ENCODE assay signal across 8 cellular contexts in the genomic region with DNA sequence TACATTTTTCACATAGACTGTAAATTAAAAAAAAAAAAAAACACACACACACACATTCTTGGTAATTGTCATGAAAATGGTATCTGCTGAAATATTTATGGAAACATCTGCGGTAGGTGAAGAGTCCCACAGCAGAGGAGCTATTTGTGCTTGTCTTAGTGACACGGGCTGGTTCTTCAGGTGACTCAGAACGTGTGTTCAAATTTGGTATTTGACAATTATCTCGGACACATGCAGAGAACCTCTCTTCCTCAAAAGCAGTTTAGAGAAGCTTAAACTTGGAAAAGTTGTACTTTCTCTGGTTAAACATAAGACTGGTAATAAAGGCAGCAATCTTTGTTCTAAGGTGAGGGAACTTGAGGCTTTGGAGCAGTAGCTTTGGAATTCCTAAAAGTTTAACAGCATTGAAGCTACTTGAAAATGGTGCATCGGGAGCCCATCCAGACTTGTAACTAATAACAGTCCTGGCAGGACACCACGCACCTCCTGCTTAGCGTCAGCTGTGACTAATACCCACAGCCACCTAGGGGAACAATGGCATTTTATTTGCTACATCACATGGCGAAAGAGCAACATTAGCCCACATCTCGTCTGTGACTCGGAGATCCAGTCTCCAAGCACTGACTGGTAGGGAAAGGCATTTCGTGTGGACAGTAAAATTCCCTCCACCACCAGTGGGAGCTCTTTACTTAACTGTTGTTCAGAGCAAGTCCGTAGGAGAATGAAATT.
DNase-seq lines count a peak whose midpoint lies in the region; ATAC-seq, FAIRE-seq and TF ChIP-seq lines count a peak whose summit lies in the region.

No MANE protein-coding gene starts in this region.

- POLR2A ChIA-PET in AG04450 (lab: Yijun Ruan, JAX): no interaction called here
- POLR2A ChIA-PET in H1 (lab: Charles Lee; ENCODE audit: partially characterized antibody): no interaction called here

- H3K23me2 ChIP-seq in H1 (ENCODE audit: low read depth, low read length): no peaks in the 10 kb centered on the region

- H2AFZ ChIP-seq in H1 (ENCODE audit: low read length): peak overlapping the region; percentile 96

- H4K8ac ChIP-seq in H1 (ENCODE audit: extremely low read depth, insufficient read depth, low read length): peak overlapping the region; percentile 28; the same call in 1 of the 2 replicates

- peak; percentile 92 for TF ChIP-seq CTCF in AG04450 (IDR thresholded peaks at IDR 0.05; ENCODE audit: low read depth, low read length)
- TF ChIP-seq CTCF in H1 (IDR thresholded peaks at IDR 0.05; ENCODE audit: control extremely low read depth in 1 of 3, insufficient read depth in 1 of 3, low read depth in 1 of 3, low read length in 3 of 3): peak; percentile 42 to 79 (median 70)
- TF ChIP-seq CTCF in lung (IDR thresholded peaks at IDR 0.05; ENCODE audit: control extremely low read depth, extremely low read depth): no peak

- no peak overlapping the region for H3K18ac ChIP-seq in H1 (ENCODE audit: extremely low read depth, low read length)

- peak; percentile 75 for ATAC-seq in lung (ENCODE audit: insufficient read depth, low FRiP score)
- peak; percentile 84 for ATAC-seq in aorta (ENCODE audit: low FRiP score)

- peak; percentile 93 for FAIRE-seq in H1 (lab: Jason Lieb, UNC)

- no peak overlapping the region for H2BK5ac ChIP-seq in H1 (ENCODE audit: low read depth, low read length)

- no peak overlapping the region for H3K4me2 ChIP-seq in H1 (ENCODE audit: insufficient read depth in 1 of 2, low read depth in 2 of 2, low read length in 2 of 2)

- no peaks in the 10 kb centered on the region for H3K36me3 ChIP-seq in H7 (replicated peaks; ENCODE audit: control insufficient read depth, insufficient read depth, low read length)
- H3K36me3 ChIP-seq in NT2/D1 (ENCODE audit: insufficient read depth, insufficient read length, low read length): no peaks in the 10 kb centered on the region
- no peaks in the 10 kb centered on the region for H3K36me3 ChIP-seq in H1 (ENCODE audit: control insufficient read depth in 2 of 4, insufficient read depth in 4 of 4, low read length in 3 of 4)
- no peaks in the 10 kb centered on the region for H3K36me3 ChIP-seq in lung (ENCODE audit: control insufficient read depth in 2 of 2, insufficient read depth in 2 of 2, low read length in 2 of 2)
- no peaks in the 10 kb centered on the region for H3K36me3 ChIP-seq in aorta (ENCODE audit: control insufficient read depth in 1 of 2, insufficient read depth in 2 of 2, low read length in 1 of 2)

- H3K4me1 ChIP-seq in NT2/D1 (ENCODE audit: insufficient read depth, insufficient read length) (no peaks in the 10 kb centered on the region), H1 (replicated peaks in 1 of 4; ENCODE audit: control insufficient read depth in 3 of 4, insufficient read depth in 4 of 4, low read length in 3 of 4) (peaks cover 0 to 5% (median 0%) of the 10 kb centered on the region in 4 experiments; a peak in 1 of 7 replicates), lung (ENCODE audit: control insufficient read depth in 2 of 2, insufficient read depth in 2 of 2, low read length in 2 of 2) (peaks cover 0 to 3% of the 10 kb centered on the region in 2 donors), aorta (ENCODE audit: control insufficient read depth in 1 of 2, insufficient read depth in 2 of 2, low read length in 2 of 2) (peaks cover 0 to 2% of the 10 kb centered on the region in 2 donors)

- no peaks in the 10 kb centered on the region for H3K79me1 ChIP-seq in H1 (ENCODE audit: low read depth, low read length)

- H2BK20ac ChIP-seq in H1 (ENCODE audit: low read length): no peak overlapping the region

- intact Hi-C loops in aorta (cut with DNase I): loop anchor here (5.0 to 10.0 kb wide), 2 partner anchors 1963 to 1966 kb away; partner anchors contain the start of gene EFNB2 (in 2 of the 2)

- H2BK120ac ChIP-seq in H1 (replicated peaks; ENCODE audit: low read depth, low read length): no peak overlapping the region

- 68% methylated on average over 12 of the region's 12 CpGs; no CpG with 5 or more reads in 1 of the 2 experiments for WGBS in H1 (ENCODE audit: extremely low coverage in 1 of 2, insufficient coverage in 1 of 2, insufficient read length in 1 of 2, insufficient replicate concordance in 2 of 2, low coverage in 1 of 2, low lambda C conversion rate in 2 of 2, missing lambda C conversion rate in 1 of 2), 2 experiments
- WGBS in lung, 2 donors: 38 to 45% methylated on average over 12 of the region's 12 CpGs
- WGBS in aorta, 2 donors: 18 to 20% methylated on average over 12 of the region's 12 CpGs

- CTCF ChIA-PET in AG04450 (lab: Charles Lee): interaction anchor here (0.5 to 3.9 kb wide), 37 partner anchors 9 to 1994 kb away, joined by 3 to 46 read pairs (median 4); partner anchors contain the start of gene EFNB2
- CTCF ChIA-PET in H1 (lab: Charles Lee; ENCODE audit: partially characterized antibody): interaction anchor here (0.6 to 3.9 kb wide), 26 partner anchors 12 to 1998 kb away, joined by 3 to 40 read pairs (median 4); no protein-coding TSS in a partner anchor

- no peak for TF ChIP-seq EP300 in H1 (IDR thresholded peaks at IDR 0.05; ENCODE audit: borderline replicate concordance in 1 of 2, low read depth in 2 of 2, low read length in 2 of 2)

- peak; percentile 88 to 93 for TF ChIP-seq RAD21 in H1 (IDR thresholded peaks at IDR 0.05 in 1 of 2, conservative IDR thresholded peaks at IDR 0.05 in 1 of 2; ENCODE audit: low read depth in 2 of 2, low read length in 2 of 2)

- no peak overlapping the region for H3K14ac ChIP-seq in H1 (ENCODE audit: insufficient read length)

- H4K5ac ChIP-seq in H1 (ENCODE audit: insufficient read length, low read depth, low read length): no peak overlapping the region

- no peak for TF ChIP-seq POLR2A in H1 (IDR thresholded peaks at IDR 0.05; ENCODE audit: control extremely low read depth in 1 of 2, low read depth in 2 of 2, low read length in 2 of 2)

- H2BK15ac ChIP-seq in H1 (ENCODE audit: low read length): no peak overlapping the region

- no peak overlapping the region for H3K23ac ChIP-seq in H1 (ENCODE audit: insufficient read length)

- H2AK5ac ChIP-seq in H1 (ENCODE audit: low read depth, low read length): no peak overlapping the region

- H3K9me3 ChIP-seq in AG04450 (ENCODE audit: control insufficient read depth, insufficient read depth, low read length) (no peaks in the 10 kb centered on the region), NT2/D1 (ENCODE audit: insufficient read depth, low read length) (no peaks in the 10 kb centered on the region), H1 (ENCODE audit: insufficient read depth in 2 of 2, low read depth in 1 of 2, low read length in 1 of 2) (no peaks in the 10 kb centered on the region), lung (ENCODE audit: control insufficient read depth in 2 of 2, insufficient read depth in 1 of 2, low read length in 1 of 2) (peaks cover 0 to 3% of the 10 kb centered on the region in 2 donors), aorta (ENCODE audit: control insufficient read depth, low read length) (no peaks in the 10 kb centered on the region)

- no peaks in the 10 kb centered on the region for H4K20me1 ChIP-seq in H1 (replicated peaks in 1 of 2; ENCODE audit: control insufficient read depth in 1 of 2, insufficient read depth in 2 of 2, low read length in 2 of 2)

- no peak overlapping the region for H3K27ac ChIP-seq in AG04450 (ENCODE audit: low read depth, low read length)
- H3K27ac ChIP-seq in H1 (ENCODE audit: low read depth, low read length): no peak overlapping the region
- H3K27ac ChIP-seq in lung (ENCODE audit: low read depth in 1 of 2, low read length in 1 of 2): no peak overlapping the region
- no peak overlapping the region for H3K27ac ChIP-seq in aorta (ENCODE audit: low read depth in 1 of 2, low read length in 2 of 2)

- H3K27me3 ChIP-seq in AG04450 (ENCODE audit: control insufficient read depth, insufficient read depth, low read length) (no peaks in the 10 kb centered on the region), H7 (ENCODE audit: control insufficient read depth, insufficient read depth, low read length) (no peaks in the 10 kb centered on the region), NT2/D1 (ENCODE audit: insufficient read depth, insufficient read length) (no peaks in the 10 kb centered on the region), H1 (replicated peaks in 1 of 4; ENCODE audit: control insufficient read depth in 3 of 4, extremely low read depth in 1 of 4, insufficient read depth in 3 of 4, low read length in 3 of 4) (no peaks in the 10 kb centered on the region), lung (ENCODE audit: control insufficient read depth, insufficient read depth) (no peaks in the 10 kb centered on the region), aorta (ENCODE audit: control insufficient read depth in 1 of 2, insufficient read depth in 2 of 2, low read length in 1 of 2) (no peaks in the 10 kb centered on the region)

- no peak overlapping the region for H3K56ac ChIP-seq in H1 (replicated peaks; ENCODE audit: insufficient read length, low read depth, low read length)

- no peaks in the 10 kb centered on the region for H3K79me2 ChIP-seq in H1 (ENCODE audit: control insufficient read depth in 1 of 2, insufficient read depth in 2 of 2, low read length in 2 of 2)

- H3K4ac ChIP-seq in H1 (replicated peaks; ENCODE audit: insufficient read length, low read depth, low read length): no peak overlapping the region

- H3K9ac ChIP-seq in NT2/D1 (ENCODE audit: insufficient read length, low read depth) (no peak overlapping the region), H1 (replicated peaks in 1 of 4; ENCODE audit: extremely low read depth in 1 of 4, low read depth in 3 of 4, low read length in 3 of 4) (no peak overlapping the region)

- no peak overlapping the region for H4K91ac ChIP-seq in H1 (replicated peaks; ENCODE audit: insufficient read length, low read length)

- peak; percentile 41 for DNase-seq in AG04450 (ENCODE audit: low read depth, low spot score)
- DNase-seq in H7: peak; percentile 45
- peak; percentile 58 for DNase-seq in NT2/D1 (ENCODE audit: low read depth, low spot score)
- DNase-seq in H1 (ENCODE audit: low read depth in 1 of 2, low spot score in 2 of 2): peak; percentile 46 to 71
- DNase-seq in lung (ENCODE audit: low spot score): peak; percentile 67
- DNase-seq in aorta: peak; percentile 58 to 74
- no peak for DNase-seq in central memory CD4-positive, alpha-beta T cell
- no peak for DNase-seq in activated CD4-positive, CD25-positive, alpha-beta regulatory T cell treated with anti-CD3 and anti-CD28 coated beads, Interleukin-2, amount 50 U/mL, for 72 hours

- peak overlapping the region; percentile 33 for H3K4me3 ChIP-seq in AG04450 (ENCODE audit: low read depth, low read length)
- H3K4me3 ChIP-seq in H7 (ENCODE audit: insufficient read depth, low read depth, low read length): no peak overlapping the region
- H3K4me3 ChIP-seq in NT2/D1 (ENCODE audit: insufficient read length, low read depth): no peak overlapping the region
- H3K4me3 ChIP-seq in H1 (ENCODE audit: extremely low read depth in 1 of 4, insufficient read depth in 2 of 4, low read depth in 3 of 4, low read length in 4 of 4): no peak overlapping the region
- H3K4me3 ChIP-seq in lung: no peak overlapping the region
- peak overlapping the region in 1 of 2 donors; percentile 6 for H3K4me3 ChIP-seq in aorta (ENCODE audit: low read length in 2 of 2)

- H2BK12ac ChIP-seq in H1 (ENCODE audit: low read depth, low read length): no peak overlapping the region

TF ChIP-seq in H1, 55 proteins besides CTCF, POLR2A, EP300 and RAD21:
- TF ChIP-seq CHD1 (IDR thresholded peaks at IDR 0.05; ENCODE audit: low read depth, low read length) (no peak), TEAD4 (IDR thresholded peaks at IDR 0.05; ENCODE audit: low read depth, low read length) (0 out of 2 replicates have a peak, but pooled peaks have one; percentile 26)

Comparison
In these comparisons a context has a peak if more than half of its experiments do, and no peak if none do; other contexts are left out.
1. DNase-seq: peak in AG04450 (single experiment), H7 (single experiment), NT2/D1 (single experiment), H1 (2 of 2), lung (single experiment) and aorta (2 of 2); none in central memory CD4-positive, alpha-beta T cell (single experiment) and activated CD4-positive, CD25-positive, alpha-beta regulatory T cell treated with anti-CD3 and anti-CD28 coated beads, Interleukin-2, amount 50 U/mL, for 72 hours (single experiment).